8 cellular contexts compared by ENCODE assay signal in the genomic region with DNA sequence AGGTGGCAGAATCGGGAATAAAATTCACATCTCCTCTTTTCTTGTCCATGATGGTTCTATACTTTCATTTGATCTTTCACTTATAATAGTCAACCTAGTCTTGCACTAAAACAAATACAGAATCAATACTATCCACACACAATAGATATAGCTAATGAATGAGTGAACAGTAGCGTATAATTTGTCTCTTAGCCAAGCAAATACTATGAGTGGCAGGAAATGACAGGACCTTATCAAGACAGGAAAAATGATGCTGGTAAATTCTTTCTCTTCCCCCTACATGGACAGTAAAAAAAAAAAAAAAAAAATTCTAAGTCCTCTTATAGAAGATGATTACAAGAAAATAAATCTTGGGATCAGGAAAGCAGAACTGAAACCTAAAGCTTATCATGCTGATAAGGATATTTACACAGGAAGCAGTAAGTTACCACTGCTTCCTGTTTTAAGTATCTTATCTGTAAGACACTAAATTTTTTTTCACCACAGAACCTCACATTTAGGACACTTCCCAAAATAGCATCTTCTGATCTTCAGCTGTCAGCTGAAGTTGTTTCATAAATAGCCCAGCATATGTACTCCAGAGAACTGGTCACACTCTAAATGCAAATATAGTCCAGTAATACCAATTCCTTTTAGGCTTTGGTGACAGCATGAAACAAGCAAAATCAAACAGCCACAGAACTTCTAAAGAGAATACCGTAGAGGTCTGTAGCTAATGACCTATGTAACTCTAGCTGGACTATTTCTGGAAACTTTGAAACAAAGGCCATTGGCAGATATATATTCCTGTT. TPM values are rescaled to one million over a fixed set of nuclear protein-coding genes. Genes with fewer than 3 reads are reported as not detected.
A peak's percentile ranks its signal among the peaks of the same experiment; 100 is the strongest.
DNase-seq lines count a peak whose midpoint lies in the region; ATAC-seq lines count a peak whose summit lies in the region.

No MANE protein-coding gene starts in this region.

- DNase-seq in EH (ENCODE audit: low read depth): peak; percentile 60
- DNase-seq in memory B cell (ENCODE audit: low spot score in 2 of 2): peak in 1 of 2 donors; percentile 44
- no peak for DNase-seq in activated gamma-delta T cell (lab: John Stamatoyannopoulos, UW)
- no peak for DNase-seq in stimulated activated CD4-positive, alpha-beta T cell treated with anti-CD3 and anti-CD28 coated beads, Interleukin-2, amount 100 ng/mL, for 24 hours
- DNase-seq in NCI-H2081 treated with DMSO at 0.1 percent for 48 hours (lab: John Stamatoyannopoulos, UW): no peak

- H3K4me3 Mint-ChIP-seq in activated T-helper 17 cell treated with anti-CD3 and anti-CD28 coated beads, Interleukin-2, amount 50 U/mL, for 72 hours: peak overlapping the region; percentile 38
- H3K4me3 Mint-ChIP-seq in memory B cell: no peak overlapping the region

- ATAC-seq in GM21381 (IDR thresholded peaks at IDR 0.05; ENCODE audit: unreplicated experiment) (peak; percentile 97), HG03565 (IDR thresholded peaks at IDR 0.05; ENCODE audit: unreplicated experiment) (peak; percentile 99), memory B cell (ENCODE audit: low read depth) (peak; percentile 93)
- peak; percentile 75 for ATAC-seq in activated T-helper 17 cell treated with anti-CD3 and anti-CD28 coated beads, Interleukin-2, amount 50 U/mL, for 72 hours (replicated peaks)

- no peaks in the 10 kb centered on the region for H3K36me3 Mint-ChIP-seq in activated T-helper 17 cell treated with anti-CD3 and anti-CD28 coated beads, Interleukin-2, amount 50 U/mL, for 72 hours (ENCODE audit: low read depth)
- H3K36me3 Mint-ChIP-seq in memory B cell: peaks cover 1% of the 10 kb centered on the region

- peaks cover 4% of the 10 kb centered on the region for H3K9me3 Mint-ChIP-seq in activated T-helper 17 cell treated with anti-CD3 and anti-CD28 coated beads, Interleukin-2, amount 50 U/mL, for 72 hours
- peaks cover 1% of the 10 kb centered on the region for H3K9me3 Mint-ChIP-seq in memory B cell

- H3K27me3 Mint-ChIP-seq in activated T-helper 17 cell treated with anti-CD3 and anti-CD28 coated beads, Interleukin-2, amount 50 U/mL, for 72 hours: no peaks in the 10 kb centered on the region
- no peaks in the 10 kb centered on the region for H3K27me3 Mint-ChIP-seq in memory B cell

- peak overlapping the region; percentile 65 for H3K27ac Mint-ChIP-seq in activated T-helper 17 cell treated with anti-CD3 and anti-CD28 coated beads, Interleukin-2, amount 50 U/mL, for 72 hours
- no peak overlapping the region for H3K27ac Mint-ChIP-seq in memory B cell

- H3K4me1 Mint-ChIP-seq in activated T-helper 17 cell treated with anti-CD3 and anti-CD28 coated beads, Interleukin-2, amount 50 U/mL, for 72 hours: peaks cover 16% of the 10 kb centered on the region
- peaks cover 27% of the 10 kb centered on the region for H3K4me1 Mint-ChIP-seq in memory B cell

RNA-seq across cellular contexts. Expression of a gene that starts 27.0 kb away (rescaled TPM):
- total RNA-seq in activated T-helper 17 cell treated with anti-CD3 and anti-CD28 coated beads, Interleukin-2, amount 50 U/mL, for 72 hours: 1 to 10 TPM in 1 of 2 donors, under 1 TPM in 1; 0.77 to 2.1 TPM
